14 cellular contexts compared by ENCODE assay signal in the genomic region with DNA sequence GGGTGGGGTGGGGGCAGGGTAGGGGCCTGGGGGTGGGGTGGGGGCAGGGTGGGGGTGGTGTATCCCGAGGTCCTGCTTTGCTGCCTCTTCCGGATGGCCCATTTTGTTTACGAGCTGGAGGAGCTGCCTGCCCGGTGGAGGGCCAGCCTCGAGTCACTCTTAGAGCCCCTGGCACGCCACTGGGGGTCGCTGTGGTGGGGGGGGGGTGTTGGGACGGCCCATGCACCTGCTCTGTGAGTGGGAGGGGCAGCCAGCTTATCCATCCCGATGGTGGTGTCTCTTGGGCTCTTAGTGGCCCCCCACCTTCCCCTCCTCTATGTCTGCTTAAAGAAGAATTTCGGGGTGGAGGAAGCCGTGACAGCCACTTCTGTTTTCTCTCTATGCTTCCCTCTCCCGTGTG. TPM values are rescaled to one million over a fixed set of nuclear protein-coding genes. Genes with fewer than 3 reads are reported as not detected.
DNase-seq lines count a peak whose midpoint lies in the region; ATAC-seq and TF ChIP-seq lines count a peak whose summit lies in the region.
"Had no signal": no experiment of that assay in that cellular context is flagged by ENCODE, and none has a peak within 500 bp of the region (broad histone marks: within the 10 kb centered on the region; RNA-seq: fewer than 3 reads in every experiment).

No MANE protein-coding gene starts in this region.

- H2AFZ ChIP-seq in OCI-LY7 (ENCODE audit: low read length) = no peak overlapping the region

- H3K4me3 ChIP-seq in OCI-LY7 (ENCODE audit: low read depth, low read length, poor library complexity, severe bottlenecking) = no peak overlapping the region
- H3K4me3 ChIP-seq: HAP-1 had no signal

- peak; percentile 67 for TF ChIP-seq CTCF in OCI-LY7 (conservative IDR thresholded peaks at IDR 0.05; ENCODE audit: low read length)
- TF ChIP-seq CTCF in endothelial cell (IDR thresholded peaks at IDR 0.05; ENCODE audit: unreplicated experiment) = no peak

- no peaks in the 10 kb centered on the region for H3K27me3 Mint-ChIP-seq in activated CD8-positive, alpha-beta memory T cell treated with anti-CD3 and anti-CD28 coated beads, Interleukin-2, amount 10 ng/mL, durations not matched to agents 7 days and 5 days
- peaks cover 6% of the 10 kb centered on the region for H3K27me3 Mint-ChIP-seq in endothelial cell (ENCODE audit: unreplicated experiment)

- ATAC-seq in activated CD8-positive, alpha-beta memory T cell treated with anti-CD3 and anti-CD28 coated beads, Interleukin-2, amount 10 ng/mL, durations not matched to agents 7 days and 5 days = peak; percentile 36
- no peak for ATAC-seq in GM21619 (IDR thresholded peaks at IDR 0.05; ENCODE audit: unreplicated experiment)

- POLR2A ChIA-PET in OCI-LY7 (lab: Charles Lee) = no interaction called here

- no peaks in the 10 kb centered on the region for H3K4me1 ChIP-seq in OCI-LY7 (ENCODE audit: insufficient read depth, low read length, poor library complexity, severe bottlenecking)
- H3K4me1 ChIP-seq: HAP-1 had no signal

- DNase-seq in activated CD8-positive, alpha-beta memory T cell treated with anti-CD3 and anti-CD28 coated beads, Interleukin-2, amount 10 ng/mL, durations not matched to agents 7 days and 5 days = no peak
- no peak for DNase-seq in activated CD8-positive, alpha-beta memory T cell treated with anti-CD3 and anti-CD28 coated beads for 24 hours
- peak; percentile 40 for DNase-seq in OCI-LY7 (ENCODE audit: low spot score)
- DNase-seq in endothelial cell (ENCODE audit: low spot score) = peak; percentile 63
- DNase-seq in stimulated activated CD8-positive, alpha-beta memory T cell treated with anti-CD3 and anti-CD28 coated beads, Interleukin-4, amount 100 ng/mL, for 48 hours = peak; percentile 33
- DNase-seq in NCI-H2196 (lab: John Stamatoyannopoulos, UW; ENCODE audit: unreplicated experiment) = no peak
- DNase-seq in hippocampal formation (lab: John Stamatoyannopoulos, UW) = no peak
- DNase-seq: activated CD8-positive, alpha-beta memory T cell treated with anti-CD3 and anti-CD28 coated beads, Interleukin-2, amount 50 U/mL, for 48 hours; Calu3; NCI-H2171 had no signal

- no peak overlapping the region for H3K27ac Mint-ChIP-seq in activated CD8-positive, alpha-beta memory T cell treated with anti-CD3 and anti-CD28 coated beads, Interleukin-2, amount 10 ng/mL, durations not matched to agents 7 days and 5 days
- H3K27ac Mint-ChIP-seq in endothelial cell (ENCODE audit: unreplicated experiment) = no peak overlapping the region

- no peaks in the 10 kb centered on the region for H3K36me3 Mint-ChIP-seq in activated CD8-positive, alpha-beta memory T cell treated with anti-CD3 and anti-CD28 coated beads, Interleukin-2, amount 10 ng/mL, durations not matched to agents 7 days and 5 days
- no peaks in the 10 kb centered on the region for H3K36me3 Mint-ChIP-seq in endothelial cell (ENCODE audit: low read depth, unreplicated experiment)

- no peak overlapping the region for H3K4me2 ChIP-seq in OCI-LY7 (ENCODE audit: low read length)

- no TSS peak for BruUV-seq in OCI-LY7 (replicated peaks; lab: Mats Ljungman, UMichigan)

- H3K9me3 ChIP-seq in OCI-LY7 (ENCODE audit: low read length) = no peaks in the 10 kb centered on the region
- H3K9me3 ChIP-seq: HAP-1 had no signal

- no peaks in the 10 kb centered on the region for H3K36me3 ChIP-seq in OCI-LY7 (ENCODE audit: insufficient read depth, low read length)
- H3K36me3 ChIP-seq: HAP-1 had no signal

- no peaks in the 10 kb centered on the region for H3K79me2 ChIP-seq in OCI-LY7 (ENCODE audit: insufficient read depth, low read depth, low read length)

- no peak overlapping the region for H3K4me3 Mint-ChIP-seq in activated CD8-positive, alpha-beta memory T cell treated with anti-CD3 and anti-CD28 coated beads, Interleukin-2, amount 10 ng/mL, durations not matched to agents 7 days and 5 days
- H3K4me3 Mint-ChIP-seq in endothelial cell (ENCODE audit: unreplicated experiment) = no peak overlapping the region

- CTCF ChIA-PET in activated CD8-positive, alpha-beta memory T cell treated with anti-CD3 and anti-CD28 coated beads, Interleukin-2, amount 10 ng/mL, durations not matched to agents 7 days and 5 days (lab: Charles Lee) = no interaction called here
- CTCF ChIA-PET in OCI-LY7 (lab: Charles Lee; ENCODE audit: unreplicated experiment) = interaction anchor here (0.6 kb wide), 1 partner anchor 19 kb away, joined by 4 read pairs; no protein-coding TSS in a partner anchor

- H3K27ac ChIP-seq in OCI-LY7 (ENCODE audit: low read depth, low read length, poor library complexity, severe bottlenecking) = no peak overlapping the region

- H3K9me3 Mint-ChIP-seq in activated CD8-positive, alpha-beta memory T cell treated with anti-CD3 and anti-CD28 coated beads, Interleukin-2, amount 10 ng/mL, durations not matched to agents 7 days and 5 days (ENCODE audit: low read depth) = no peaks in the 10 kb centered on the region
- no peaks in the 10 kb centered on the region for H3K9me3 Mint-ChIP-seq in endothelial cell (ENCODE audit: unreplicated experiment)

- intact Hi-C loops in OCI-LY7 (cut with micrococcal nuclease; ENCODE audit: unreplicated experiment) = loop anchor here (2.0 kb wide), 1 partner anchor 133 kb away; no protein-coding TSS in a partner anchor

- H3K9me2 ChIP-seq in OCI-LY7 (ENCODE audit: insufficient read depth, low read length) = no peaks in the 10 kb centered on the region

- H3K4me1 Mint-ChIP-seq in activated CD8-positive, alpha-beta memory T cell treated with anti-CD3 and anti-CD28 coated beads, Interleukin-2, amount 10 ng/mL, durations not matched to agents 7 days and 5 days = peaks cover 2% of the 10 kb centered on the region
- no peaks in the 10 kb centered on the region for H3K4me1 Mint-ChIP-seq in endothelial cell (ENCODE audit: unreplicated experiment)

- no peaks in the 10 kb centered on the region for H4K20me1 ChIP-seq in OCI-LY7 (ENCODE audit: insufficient read depth, low read length)

RNA-seq across cellular contexts. Expression of gene MRGPRD, which starts 24.6 kb away (rescaled TPM):
- not detected for total RNA-seq in activated CD8-positive, alpha-beta memory T cell treated with anti-CD3 and anti-CD28 coated beads, Interleukin-2, amount 10 ng/mL, durations not matched to agents 7 days and 5 days
- not detected in 2 replicates for total RNA-seq in OCI-LY7 (2014; rRNA removed; shearing (Covaris generic))
- total RNA-seq in OCI-LY7 (2022) (not detected in 2 replicates), endothelial cell (ENCODE audit: unreplicated experiment) (not detected)
- total RNA-seq: Calu3, glomerular endothelial cell, urinary bladder had no signal

RNA-seq across cellular contexts. Expression of gene IGHMBP2, which starts 52.5 kb away (rescaled TPM):
- total RNA-seq in activated CD8-positive, alpha-beta memory T cell treated with anti-CD3 and anti-CD28 coated beads, Interleukin-2, amount 10 ng/mL, durations not matched to agents 7 days and 5 days = 10 to 100 TPM; 27.3 to 27.7 TPM
- total RNA-seq in OCI-LY7 (2014; rRNA removed; shearing (Covaris generic)) = 17.5 and 27.3 TPM in 2 replicates
- total RNA-seq in OCI-LY7 (2022) (35.2 and 37.9 TPM in 2 replicates), endothelial cell (ENCODE audit: unreplicated experiment) (14.1 TPM)

RNA-seq across cellular contexts. Expression of gene MRPL21, which starts 52.5 kb away (rescaled TPM):
- 10 to 100 TPM; 56.6 to 70.2 TPM for total RNA-seq in activated CD8-positive, alpha-beta memory T cell treated with anti-CD3 and anti-CD28 coated beads, Interleukin-2, amount 10 ng/mL, durations not matched to agents 7 days and 5 days
- 48.3 and 75.0 TPM in 2 replicates for total RNA-seq in OCI-LY7 (2014; rRNA removed; shearing (Covaris generic))
- total RNA-seq in OCI-LY7 (2022) (50.4 and 68.3 TPM in 2 replicates), endothelial cell (ENCODE audit: unreplicated experiment) (54.4 TPM)

RNA-seq across cellular contexts. Expression of gene MRGPRF, which starts 56.9 kb away (rescaled TPM):
- total RNA-seq in activated CD8-positive, alpha-beta memory T cell treated with anti-CD3 and anti-CD28 coated beads, Interleukin-2, amount 10 ng/mL, durations not matched to agents 7 days and 5 days = not detected
- total RNA-seq in OCI-LY7 (2014; rRNA removed; shearing (Covaris generic)) = not detected in 2 replicates
- total RNA-seq in OCI-LY7 (2022) = not detected in 2 replicates
- total RNA-seq in endothelial cell (ENCODE audit: unreplicated experiment) = 0.54 TPM
- total RNA-seq: glomerular endothelial cell had no signal

Comparison
In these comparisons a context has a peak if more than half of its experiments do, and no peak if none do; other contexts are left out.
1. DNase-seq: peak in OCI-LY7 (single experiment), endothelial cell (single experiment) and stimulated activated CD8-positive, alpha-beta memory T cell treated with anti-CD3 and anti-CD28 coated beads, Interleukin-4, amount 100 ng/mL, for 48 hours (single experiment); none in activated CD8-positive, alpha-beta memory T cell treated with anti-CD3 and anti-CD28 coated beads, Interleukin-2, amount 10 ng/mL, durations not matched to agents 7 days and 5 days (single experiment), activated CD8-positive, alpha-beta memory T cell treated with anti-CD3 and anti-CD28 coated beads for 24 hours (single experiment), NCI-H2196 (single experiment) and hippocampal formation (0 of 2).